ENCODE assay signal across 8 cellular contexts in genomic region chr20:3889489-3890409, GRCh38. TPM values are rescaled to one million over a fixed set of nuclear protein-coding genes. Genes with fewer than 3 reads are reported as not detected.
DNase-seq lines count a peak whose midpoint lies in the region; ATAC-seq, FAIRE-seq and TF ChIP-seq lines count a peak whose summit lies in the region.

No MANE protein-coding gene starts in this region.

- peak in 1 of 2 donors; percentile 22 for TF ChIP-seq POLR2A in gastrocnemius medialis (IDR thresholded peaks at IDR 0.05)

- in situ Hi-C loops in gastrocnemius medialis (cut with MboI; ENCODE audit: low sequenced_read_pairs in 4 of 4), result loop anchor here (10.0 to 25.0 kb wide), 2 partner anchors 195 to 198 kb away; no protein-coding TSS in a partner anchor

- peak overlapping the region; percentile 50 for H3K27ac ChIP-seq in PC-3 (ENCODE audit: low read length)
- H3K27ac ChIP-seq in hepatocyte, result peak overlapping the region; percentile 91
- peak overlapping the region; percentile 87 to 95 (median 91) for H3K27ac ChIP-seq in gastrocnemius medialis

- ATAC-seq in HG02840 (IDR thresholded peaks at IDR 0.05; ENCODE audit: low FRiP score, unreplicated experiment) (peak; percentile 25), PC-3 (peak; percentile 2), gastrocnemius medialis (peak; percentile 9 to 11)
- peak; percentile 15 for ATAC-seq in activated naive CD8-positive, alpha-beta T cell treated with anti-CD3 and anti-CD28 coated beads, Interleukin-2, amount 10 ng/mL, durations not matched to agents 7 days and 5 days (ENCODE audit: low read depth)

- no peaks in the 10 kb centered on the region for H3K9me3 Mint-ChIP-seq in activated naive CD8-positive, alpha-beta T cell treated with anti-CD3 and anti-CD28 coated beads, Interleukin-2, amount 10 ng/mL, durations not matched to agents 7 days and 5 days

- peak; percentile 4 to 38 for DNase-seq in NCI-H446 (lab: John Stamatoyannopoulos, UW)
- no peak for DNase-seq in NCI-H446 treated with DMSO at 0.1 percent for 48 hours (lab: John Stamatoyannopoulos, UW)
- peak; percentile 27 for DNase-seq in PC-3
- DNase-seq in activated naive CD8-positive, alpha-beta T cell treated with anti-CD3 and anti-CD28 coated beads, Interleukin-2, amount 10 ng/mL, durations not matched to agents 7 days and 5 days, result peak; percentile 64
- peak; percentile 46 for DNase-seq in hepatocyte (ENCODE audit: low spot score)
- peak in 1 of 2 donors; percentile 32 for DNase-seq in gastrocnemius medialis
- DNase-seq in RCC 7860 (ENCODE audit: low spot score), result no peak

- H3K4me2 ChIP-seq in PC-3 (ENCODE audit: low read length) (peak overlapping the region; percentile 99), hepatocyte (peak overlapping the region; percentile 83)

- peaks cover 44% of the 10 kb centered on the region for H3K4me1 Mint-ChIP-seq in activated naive CD8-positive, alpha-beta T cell treated with anti-CD3 and anti-CD28 coated beads, Interleukin-2, amount 10 ng/mL, durations not matched to agents 7 days and 5 days

- no peaks in the 10 kb centered on the region for H3K9me2 ChIP-seq in PC-3 (replicated peaks; ENCODE audit: low read length)
- no peaks in the 10 kb centered on the region for H3K9me2 ChIP-seq in hepatocyte (replicated peaks; ENCODE audit: insufficient read depth)

- H3K27me3 ChIP-seq in PC-3 (ENCODE audit: low read length), result no peaks in the 10 kb centered on the region
- no peaks in the 10 kb centered on the region for H3K27me3 ChIP-seq in hepatocyte
- no peaks in the 10 kb centered on the region for H3K27me3 ChIP-seq in gastrocnemius medialis

- peak overlapping the region; percentile 100 for H3K4me3 Mint-ChIP-seq in activated naive CD8-positive, alpha-beta T cell treated with anti-CD3 and anti-CD28 coated beads, Interleukin-2, amount 10 ng/mL, durations not matched to agents 7 days and 5 days

- peaks cover 38% of the 10 kb centered on the region for H3K36me3 Mint-ChIP-seq in activated naive CD8-positive, alpha-beta T cell treated with anti-CD3 and anti-CD28 coated beads, Interleukin-2, amount 10 ng/mL, durations not matched to agents 7 days and 5 days

- H3K36me3 ChIP-seq in PC-3 (ENCODE audit: low read depth, low read length) (peaks cover 2% of the 10 kb centered on the region; the same call in 1 of the 2 replicates), hepatocyte (replicated peaks; ENCODE audit: insufficient read depth, low read depth) (no peaks in the 10 kb centered on the region), gastrocnemius medialis (no peaks in the 10 kb centered on the region)

- FAIRE-seq in RCC 7860 (lab: Jason Lieb, UNC), result no peak

- H3K79me2 ChIP-seq in PC-3 (ENCODE audit: low read length) (peaks cover 74% of the 10 kb centered on the region), hepatocyte (peaks cover 74% of the 10 kb centered on the region)

- peaks cover 39% of the 10 kb centered on the region for H3K4me1 ChIP-seq in PC-3 (ENCODE audit: insufficient read depth, low read length)
- H3K4me1 ChIP-seq in hepatocyte (ENCODE audit: insufficient read depth), result peaks cover 23% of the 10 kb centered on the region
- H3K4me1 ChIP-seq in gastrocnemius medialis, result peaks cover 43 to 48% of the 10 kb centered on the region in 2 donors

- H3K4me3 ChIP-seq in PC-3 (ENCODE audit: low read length) (peak overlapping the region; percentile 79), hepatocyte (peak overlapping the region; percentile 95), gastrocnemius medialis (peak overlapping the region; percentile 69 to 99 (median 92))

- POLR2A ChIA-PET in PC-3 (lab: Charles Lee; ENCODE audit: unreplicated experiment), result no interaction called here
- POLR2A ChIA-PET in activated naive CD8-positive, alpha-beta T cell treated with anti-CD3 and anti-CD28 coated beads, Interleukin-2, amount 10 ng/mL, durations not matched to agents 7 days and 5 days (lab: Charles Lee), result interaction anchor here (0.6 to 2.2 kb wide), 4 partner anchors 9 to 196 kb away, joined by 3 to 8 read pairs (median 4); no protein-coding TSS in a partner anchor

- H3K9ac ChIP-seq in PC-3 (ENCODE audit: low read length), result peak overlapping the region; percentile 87

- no peaks in the 10 kb centered on the region for H3K9me3 ChIP-seq in PC-3 (ENCODE audit: low read length)
- no peaks in the 10 kb centered on the region for H3K9me3 ChIP-seq in hepatocyte (ENCODE audit: low read depth)
- no peaks in the 10 kb centered on the region for H3K9me3 ChIP-seq in gastrocnemius medialis

- CTCF ChIA-PET in PC-3 (lab: Charles Lee), result interaction anchor here (0.7 kb wide), 1 partner anchor 196 kb away, joined by 4 read pairs; no protein-coding TSS in a partner anchor

- TF ChIP-seq CTCF in PC-3 (conservative IDR thresholded peaks at IDR 0.05; ENCODE audit: low read depth, low read length) (no peak), hepatocyte (IDR thresholded peaks at IDR 0.05; ENCODE audit: poor library complexity) (no peak), gastrocnemius medialis (IDR thresholded peaks at IDR 0.05 in 4 of 5, conservative IDR thresholded peaks at IDR 0.05 in 1 of 5) (peak in 1 of 5 experiments; percentile 4)

- peaks cover 45% of the 10 kb centered on the region for H4K20me1 ChIP-seq in PC-3 (ENCODE audit: low read length)
- peaks cover 49% of the 10 kb centered on the region for H4K20me1 ChIP-seq in hepatocyte (ENCODE audit: insufficient read depth, poor library complexity, severe bottlenecking)

- 2% methylated on average over 37 of the region's 68 CpGs for WGBS in hepatocyte (ENCODE audit: low lambda C conversion rate, missing lambda C conversion rate)

- H2AFZ ChIP-seq in PC-3 (ENCODE audit: low read length) (peak overlapping the region; percentile 47; the same call in 1 of the 2 replicates), hepatocyte (no peak overlapping the region)

- peak overlapping the region; percentile 96 for H3K27ac Mint-ChIP-seq in activated naive CD8-positive, alpha-beta T cell treated with anti-CD3 and anti-CD28 coated beads, Interleukin-2, amount 10 ng/mL, durations not matched to agents 7 days and 5 days

- intact Hi-C loops in PC-3 (cut with micrococcal nuclease) (loop anchor here (1.0 to 5.0 kb wide), 3 partner anchors 9 to 198 kb away; partner anchors contain the start of gene RNF24), gastrocnemius medialis (cut with DNase I; ENCODE audit: low total_unique reads) (loop anchor here (1.0 to 5.0 kb wide), 5 partner anchors 42 to 196 kb away; partner anchors contain the start of genes AP5S1 and RNF24)

- no peaks in the 10 kb centered on the region for H3F3A ChIP-seq in PC-3 (ENCODE audit: low read length, unreplicated experiment)

- H3K27me3 Mint-ChIP-seq in activated naive CD8-positive, alpha-beta T cell treated with anti-CD3 and anti-CD28 coated beads, Interleukin-2, amount 10 ng/mL, durations not matched to agents 7 days and 5 days, result no peaks in the 10 kb centered on the region

- BruUV-seq in PC-3 (replicated peaks; lab: Mats Ljungman, UMichigan), result TSS peak; percentile 46

RNA-seq across cellular contexts. Expression of gene PANK2, which starts 0.6 kb away (rescaled TPM):
- 50.8 and 52.1 TPM in 2 replicates for total RNA-seq in PC-3 (2014; rRNA removed)
- total RNA-seq in activated naive CD8-positive, alpha-beta T cell treated with anti-CD3 and anti-CD28 coated beads, Interleukin-2, amount 10 ng/mL, durations not matched to agents 7 days and 5 days, result 10 to 100 TPM; 76.6 to 80.1 TPM
- total RNA-seq in hepatocyte, result 37.4 and 37.6 TPM in 2 replicates
- polyA plus RNA-seq in hepatocyte, result 24.1 and 37.6 TPM in 2 replicates
- total RNA-seq in gastrocnemius medialis, result 10 to 100 TPM; 18.2 to 25.8 (median 23.5) TPM

RNA-seq across cellular contexts. Expression of gene MAVS, which starts 43.1 kb away (rescaled TPM):
- total RNA-seq in PC-3 (2014; rRNA removed) (38.7 and 44.8 TPM in 2 replicates), hepatocyte (21.9 and 24.7 TPM in 2 replicates), gastrocnemius medialis (10 to 100 TPM; 37.9 to 64.5 (median 44.4) TPM)
- 10 to 100 TPM; 36.3 to 36.8 TPM for total RNA-seq in activated naive CD8-positive, alpha-beta T cell treated with anti-CD3 and anti-CD28 coated beads, Interleukin-2, amount 10 ng/mL, durations not matched to agents 7 days and 5 days
- polyA plus RNA-seq in hepatocyte, result 12.6 and 15.6 TPM in 2 replicates

Comparison
In these comparisons a context has a peak if more than half of its experiments do, and no peak if none do; other contexts are left out.
1. DNase-seq: peak in NCI-H446 (2 of 2), PC-3 (single experiment), activated naive CD8-positive, alpha-beta T cell treated with anti-CD3 and anti-CD28 coated beads, Interleukin-2, amount 10 ng/mL, durations not matched to agents 7 days and 5 days (single experiment) and hepatocyte (single experiment); none in NCI-H446 treated with DMSO at 0.1 percent for 48 hours (single experiment) and RCC 7860 (single experiment).
2. Peak in every context shown above with its lines, with median percentiles within 50 percentile points of each other: ATAC-seq, H3K27ac ChIP-seq and H3K4me3 ChIP-seq.